Comparison of ENCODE assay signal across 20 cellular contexts in the genomic region with DNA sequence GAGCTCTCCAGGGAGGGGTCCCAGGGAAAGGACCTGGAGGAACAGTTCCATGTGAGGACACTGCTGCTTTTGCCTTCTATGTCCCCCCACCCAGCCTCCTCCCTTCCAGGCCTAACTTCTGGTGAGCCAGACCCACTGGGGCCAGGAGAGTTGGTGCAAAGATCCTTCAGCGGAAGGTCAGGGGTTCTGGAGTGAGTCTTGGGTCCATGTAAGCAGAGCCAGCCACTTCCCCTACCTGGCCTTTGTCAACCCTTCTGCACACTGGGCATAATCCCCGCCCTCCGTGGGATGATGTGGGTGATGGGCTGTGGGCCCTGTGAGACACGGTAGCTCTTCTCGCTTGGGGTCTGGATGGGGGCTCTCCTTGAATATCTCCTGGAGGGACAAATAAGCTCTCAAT.
DNase-seq lines count a peak whose midpoint lies in the region; ATAC-seq and TF ChIP-seq lines count a peak whose summit lies in the region.
"Had no signal": no experiment of that assay in that cellular context is flagged by ENCODE, and none has a peak within 500 bp of the region (broad histone marks: within the 10 kb centered on the region; RNA-seq: fewer than 3 reads in every experiment).

No MANE protein-coding gene starts in this region.

- H3K27ac Mint-ChIP-seq in nephron = peak overlapping the region; percentile 73 to 79 (median 76)
- H3K27ac Mint-ChIP-seq: CD14-positive monocyte, HFFc6 had no signal

- no peaks in the 10 kb centered on the region for H4K20me1 ChIP-seq in Loucy (ENCODE audit: insufficient read depth, low read length, poor library complexity, severe bottlenecking)

- no peak overlapping the region for H3K4me3 ChIP-seq in BE2C (ENCODE audit: low read depth, low read length)
- peak overlapping the region; percentile 62 for H3K4me3 ChIP-seq in Loucy (ENCODE audit: low read length, poor library complexity, severe bottlenecking)
- no peak overlapping the region for H3K4me3 ChIP-seq in spleen
- H3K4me3 ChIP-seq: A549, SK-N-MC had no signal

- DNase-seq in BE2C (peak; percentile 1), spleen (no peak), COLO829 (ENCODE audit: low spot score) (no peak)
- DNase-seq: DMS 273 treated with DMSO at 0.1 percent for 48 hours; DND-41; H7; HFFc6; NCI-H1105; NCI-H510A; NCI-H748 treated with DMSO at 0.1 percent for 48 hours; NK-92 treated with Interleukin-12 subunit alpha and Interleukin-12 subunit beta, amount 100 ng/mL, for 24 hours; Right ventricle myocardium superior had no signal

- H3K36me3 ChIP-seq in BE2C = no peaks in the 10 kb centered on the region
- H3K36me3 ChIP-seq in Loucy (ENCODE audit: insufficient read depth, low read length) = no peaks in the 10 kb centered on the region
- no peaks in the 10 kb centered on the region for H3K36me3 ChIP-seq in spleen

- no peak for TF ChIP-seq CTCF in BE2C (IDR thresholded peaks at IDR 0.05; ENCODE audit: low read depth, low read length)
- no peak for TF ChIP-seq CTCF in Loucy (conservative IDR thresholded peaks at IDR 0.05; ENCODE audit: low read length)
- no peak for TF ChIP-seq CTCF in nephron (IDR thresholded peaks at IDR 0.05; ENCODE audit: unreplicated experiment in 3 of 3)
- TF ChIP-seq CTCF in spleen (IDR thresholded peaks at IDR 0.05 in 8 of 11, conservative IDR thresholded peaks at IDR 0.05 in 3 of 11) = no peak

- intact Hi-C loops in spleen (cut with DNase I; ENCODE audit: low total_unique reads) = no loop called here

- H3K4me1 ChIP-seq in BE2C (peaks cover 48% of the 10 kb centered on the region), Loucy (ENCODE audit: insufficient read depth, low read length, poor library complexity, severe bottlenecking) (peaks cover 70% of the 10 kb centered on the region), spleen (peaks cover 8 to 35% (median 23%) of the 10 kb centered on the region in 6 donors)

- H3K27me3 ChIP-seq in BE2C (no peaks in the 10 kb centered on the region), Loucy (ENCODE audit: insufficient read depth, low read length, poor library complexity, severe bottlenecking) (no peaks in the 10 kb centered on the region), spleen (replicated peaks in 1 of 7) (peaks cover 0 to 4% (median 0%) of the 10 kb centered on the region in 7 donors)

- no peaks in the 10 kb centered on the region for H3K9me3 Mint-ChIP-seq in nephron
- H3K9me3 Mint-ChIP-seq: HFFc6 had no signal

- ATAC-seq in GM19324 (IDR thresholded peaks at IDR 0.05; ENCODE audit: low FRiP score, unreplicated experiment) (no peak), HG03469 (IDR thresholded peaks at IDR 0.05; ENCODE audit: unreplicated experiment) (no peak)

- H3K9me3 ChIP-seq in BE2C = no peaks in the 10 kb centered on the region
- no peaks in the 10 kb centered on the region for H3K9me3 ChIP-seq in Loucy (ENCODE audit: insufficient read depth, low read depth, low read length)
- no peaks in the 10 kb centered on the region for H3K9me3 ChIP-seq in spleen
- H3K9me3 ChIP-seq: A549 had no signal

- H3K27ac ChIP-seq in spleen = peak overlapping the region in 6 of 8 donors; percentile 27 to 80 (median 62)
- H3K27ac ChIP-seq: HL-60, SK-N-MC had no signal

- H3K4me1 Mint-ChIP-seq in nephron = peaks cover 54% of the 10 kb centered on the region
- H3K4me1 Mint-ChIP-seq: CD14-positive monocyte had no signal

- no peaks in the 10 kb centered on the region for H3K79me2 ChIP-seq in Loucy (ENCODE audit: insufficient read depth, low read length)

- peak overlapping the region; percentile 76 for H3K9ac ChIP-seq in Loucy (ENCODE audit: low read depth, low read length, poor library complexity, severe bottlenecking)

- H3F3A ChIP-seq in Loucy (ENCODE audit: low read depth) = peaks cover 3% of the 10 kb centered on the region; the same call in 1 of the 2 replicates

- peaks cover 11% of the 10 kb centered on the region for H3K27me3 Mint-ChIP-seq in nephron (ENCODE audit: low read depth)

- WGBS in spleen, 5 donors = 91 to 97% (median 96%) methylated on average over 4 to 5 of the region's 5 CpGs

- no peak overlapping the region for H3K4me3 Mint-ChIP-seq in nephron
- H3K4me3 Mint-ChIP-seq: CD14-positive monocyte, HFFc6 had no signal

- H3K36me3 Mint-ChIP-seq in nephron (ENCODE audit: low read depth) = no peaks in the 10 kb centered on the region
- H3K36me3 Mint-ChIP-seq: CD14-positive monocyte had no signal

- no peak overlapping the region for H2AFZ ChIP-seq in Loucy (ENCODE audit: low read length)

- peak overlapping the region; percentile 73 for H3K4me2 ChIP-seq in Loucy (ENCODE audit: low read depth, low read length, poor library complexity, severe bottlenecking)
- H3K4me2 ChIP-seq: A549 had no signal

- H3K9me2 ChIP-seq in Loucy (replicated peaks; ENCODE audit: low read depth, low read length) = no peaks in the 10 kb centered on the region

- no peak for TF ChIP-seq POLR2A in spleen (IDR thresholded peaks at IDR 0.05)
